Comparison of ENCODE assay signal across 16 cellular contexts in the genomic region with DNA sequence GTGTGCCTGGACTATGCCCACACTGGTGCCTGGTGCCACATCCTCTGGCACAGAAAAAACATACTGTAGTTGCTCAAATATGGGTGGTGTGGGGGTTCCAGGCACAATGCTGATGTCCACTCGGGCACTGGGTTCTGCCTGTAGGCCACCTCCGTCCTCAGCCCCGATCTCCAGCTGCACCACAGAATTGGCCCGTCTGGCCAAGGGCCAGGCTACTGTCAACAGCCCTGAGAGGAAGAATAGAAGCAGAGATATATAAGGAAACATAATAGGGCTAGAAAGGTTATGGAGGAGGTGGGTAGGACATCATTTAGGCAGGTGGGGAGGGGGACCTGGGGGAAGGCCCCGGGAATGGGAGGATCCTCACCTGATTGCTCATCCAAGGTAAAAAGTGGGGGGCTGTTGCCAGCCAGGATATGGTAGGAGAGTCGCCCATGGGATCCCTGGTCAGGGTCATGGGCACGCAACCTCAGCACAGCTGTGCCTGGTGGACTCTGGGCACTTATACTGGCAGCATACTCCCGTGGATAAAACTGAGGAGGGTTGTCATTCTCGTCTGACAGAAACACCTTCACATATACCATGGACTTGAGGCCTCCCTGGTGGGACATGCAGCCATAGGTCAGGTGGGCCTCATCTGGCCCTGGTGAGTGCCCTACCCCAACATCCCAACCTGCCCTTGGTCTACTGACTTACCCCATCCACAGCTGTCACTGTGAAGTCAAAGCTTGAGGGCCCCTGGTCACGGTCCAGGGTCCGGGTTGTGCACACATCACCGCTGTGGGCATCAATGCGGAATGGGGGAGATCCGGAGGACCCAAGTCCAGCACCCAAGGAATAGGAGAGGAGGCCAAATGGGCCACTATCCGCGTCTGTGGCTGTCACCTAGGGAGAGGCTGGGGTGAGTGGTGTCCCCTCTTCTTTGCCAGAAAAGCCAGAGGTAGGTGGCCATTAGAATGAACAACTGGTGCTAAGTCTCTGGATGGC. TPM values are rescaled to one million over a fixed set of nuclear protein-coding genes. Genes with fewer than 3 reads are reported as not detected.
A peak's percentile ranks its signal among the peaks of the same experiment; 100 is the strongest.
DNase-seq lines count a peak whose midpoint lies in the region; ATAC-seq, FAIRE-seq and TF ChIP-seq lines count a peak whose summit lies in the region.
"Had no signal": no experiment of that assay in that cellular context is flagged by ENCODE, and none has a peak within 500 bp of the region (broad histone marks: within the 10 kb centered on the region; RNA-seq: fewer than 3 reads in every experiment).

No MANE protein-coding gene starts in this region.

- no peak for TF ChIP-seq CTCF in body of pancreas (IDR thresholded peaks at IDR 0.05)
- TF ChIP-seq CTCF in endothelial cell of umbilical vein (IDR thresholded peaks at IDR 0.05; ENCODE audit: extremely low read depth in 1 of 2, insufficient read depth in 1 of 2, low read depth in 1 of 2, low read length in 2 of 2) = no peak
- TF ChIP-seq CTCF in kidney (IDR thresholded peaks at IDR 0.05; ENCODE audit: borderline replicate concordance, extremely low read depth, insufficient read depth) = no peak
- TF ChIP-seq CTCF in testis (IDR thresholded peaks at IDR 0.05) = no peak

- peaks cover 2% of the 10 kb centered on the region for H3K79me2 ChIP-seq in endothelial cell of umbilical vein (ENCODE audit: control insufficient read depth, insufficient read depth, low read length)

- no peak overlapping the region for H3K4me3 Mint-ChIP-seq in CD4-positive, alpha-beta memory T cell
- H3K4me3 Mint-ChIP-seq: B cell; CD4-positive, alpha-beta T cell had no signal

- H3K27ac Mint-ChIP-seq in CD4-positive, alpha-beta memory T cell = peak overlapping the region in 1 of 7 donors; percentile 42
- H3K27ac Mint-ChIP-seq: B cell; CD4-positive, alpha-beta T cell had no signal

- H3K36me3 Mint-ChIP-seq in CD4-positive, alpha-beta memory T cell = peaks cover 0 to 5% of the 10 kb centered on the region in 2 donors

- TSS peak; percentile 21 for BruUV-seq in endothelial cell of umbilical vein (replicated peaks; lab: Mats Ljungman, UMichigan)

- DNase-seq in body of pancreas (peak in 1 of 4 donors; percentile 11), endothelial cell of umbilical vein (ENCODE audit: low read depth, low spot score) (no peak), kidney (peak; percentile 58), testis (no peak), NCI-H82 treated with DMSO at 0.1 percent for 48 hours (lab: John Stamatoyannopoulos, UW; ENCODE audit: unreplicated experiment) (no peak)
- DNase-seq in CD4-positive, alpha-beta memory T cell = no peak
- DNase-seq: CD4-positive, alpha-beta T cell; H7; NCI-H1105; NCI-H1694; NCI-H524 treated with DMSO at 0.1 percent for 48 hours; NK-92 treated with Interleukin-12 subunit alpha and Interleukin-12 subunit beta, amount 100 ng/mL, for 24 hours; OCI-M1; SJCRH30 had no signal

- H2AFZ ChIP-seq in endothelial cell of umbilical vein (ENCODE audit: low read depth, low read length) = no peak overlapping the region

- dilution Hi-C loops in endothelial cell of umbilical vein (cut with MboI; ENCODE audit: extremely low pct_ligation_motif_present, low sequenced_read_pairs) = no loop called here

- H3K36me3 ChIP-seq in body of pancreas (replicated peaks in 1 of 2; ENCODE audit: insufficient read depth in 1 of 2, low read depth in 2 of 2) (no peaks in the 10 kb centered on the region), endothelial cell of umbilical vein (ENCODE audit: control insufficient read depth in 2 of 2, extremely low read depth in 1 of 2, insufficient read depth in 2 of 2, low read length in 2 of 2) (peaks cover under 1 to 46% of the 10 kb centered on the region in 2 experiments), kidney (ENCODE audit: control insufficient read depth in 1 of 2, insufficient read depth in 2 of 2, low read length in 2 of 2) (no peaks in the 10 kb centered on the region), subcutaneous abdominal adipose tissue (ENCODE audit: control insufficient read depth in 5 of 5, insufficient read depth in 5 of 5, low read length in 5 of 5) (peaks cover 0 to 48% (median 44%) of the 10 kb centered on the region in 5 donors), testis (ENCODE audit: low read depth, missing control alignments) (no peaks in the 10 kb centered on the region)
- H3K36me3 ChIP-seq in CD4-positive, alpha-beta memory T cell (ENCODE audit: insufficient read depth, low read length) = no peaks in the 10 kb centered on the region
- H3K36me3 ChIP-seq: SJCRH30 had no signal

- TF ChIP-seq POLR2A in body of pancreas (IDR thresholded peaks at IDR 0.05) = no peak
- no peak for TF ChIP-seq POLR2A in endothelial cell of umbilical vein (IDR thresholded peaks at IDR 0.05; ENCODE audit: low read depth, low read length)
- TF ChIP-seq POLR2A in testis (IDR thresholded peaks at IDR 0.05) = no peak

- H3K27ac ChIP-seq in body of pancreas (peak overlapping the region in 3 of 4 donors; percentile 41 to 76 (median 69)), endothelial cell of umbilical vein (ENCODE audit: insufficient read depth, low read depth, low read length) (peak overlapping the region; percentile 9), kidney (ENCODE audit: low read depth in 2 of 2, low read length in 2 of 2) (no peak overlapping the region), subcutaneous abdominal adipose tissue (ENCODE audit: low read depth, low read length) (peak overlapping the region; percentile 65), testis (no peak overlapping the region)
- H3K27ac ChIP-seq in CD4-positive, alpha-beta memory T cell (ENCODE audit: low read depth, low read length) = no peak overlapping the region
- H3K27ac ChIP-seq: SJCRH30 had no signal

- peak; percentile 48 for FAIRE-seq in endothelial cell of umbilical vein (lab: Jason Lieb, UNC)
- no peak for FAIRE-seq in kidney (lab: Jason Lieb, UNC)

- H3K9ac ChIP-seq in endothelial cell of umbilical vein (replicated peaks; ENCODE audit: extremely low read depth, insufficient read depth, low read length) = no peak overlapping the region
- no peak overlapping the region for H3K9ac ChIP-seq in kidney (ENCODE audit: low read length in 2 of 2)
- no peak overlapping the region for H3K9ac ChIP-seq in subcutaneous abdominal adipose tissue (ENCODE audit: low read length in 5 of 5)

- H3K4me1 Mint-ChIP-seq in CD4-positive, alpha-beta memory T cell = no peaks in the 10 kb centered on the region

- H3K4me2 ChIP-seq in endothelial cell of umbilical vein (ENCODE audit: insufficient read depth, low read length) = no peak overlapping the region

- intact Hi-C loops in body of pancreas (cut with DNase I) (no loop called here), endothelial cell of umbilical vein (cut with micrococcal nuclease) (loop anchor here (2.0 kb wide), 1 partner anchor 17 kb away; no protein-coding TSS in a partner anchor), kidney (cut with DNase I) (no loop called here), testis (cut with DNase I; ENCODE audit: low total_unique reads) (no loop called here)
- intact Hi-C loops in CD4-positive, alpha-beta memory T cell (cut with micrococcal nuclease) = no loop called here

- H3K9me1 ChIP-seq in endothelial cell of umbilical vein (replicated peaks; ENCODE audit: control insufficient read depth, extremely low read depth, insufficient read depth, low read length) = no peaks in the 10 kb centered on the region

- CTCF ChIA-PET in endothelial cell of umbilical vein (lab: Charles Lee) = interaction anchor here (0.6 to 2.9 kb wide), 11 partner anchors 11 to 103 kb away, joined by 3 to 11 read pairs (median 3); partner anchors contain the start of gene TPP1
- CTCF ChIA-PET in CD4-positive, alpha-beta memory T cell (lab: Charles Lee; ENCODE audit: partially characterized antibody) = interaction anchor here (1.1 kb wide), 1 partner anchor 34 kb away, joined by 6 read pairs; no protein-coding TSS in a partner anchor

- no peaks in the 10 kb centered on the region for H3K27me3 Mint-ChIP-seq in CD4-positive, alpha-beta memory T cell
- H3K27me3 Mint-ChIP-seq: B cell; CD4-positive, alpha-beta T cell had no signal

- H3K4me3 ChIP-seq in body of pancreas = no peak overlapping the region
- no peak overlapping the region for H3K4me3 ChIP-seq in endothelial cell of umbilical vein (replicated peaks in 1 of 3; ENCODE audit: insufficient read depth in 1 of 3, low read depth in 1 of 3, low read length in 3 of 3)
- H3K4me3 ChIP-seq in kidney (ENCODE audit: low read length in 2 of 2) = no peak overlapping the region
- no peak overlapping the region for H3K4me3 ChIP-seq in subcutaneous abdominal adipose tissue (ENCODE audit: low read depth in 1 of 5, low read length in 5 of 5)
- H3K4me3 ChIP-seq in testis = no peak overlapping the region
- no peak overlapping the region for H3K4me3 ChIP-seq in CD4-positive, alpha-beta memory T cell (ENCODE audit: low read length in 2 of 2)
- H3K4me3 ChIP-seq: SJCRH30 had no signal

- H3K27me3 ChIP-seq in body of pancreas = no peaks in the 10 kb centered on the region
- H3K27me3 ChIP-seq in endothelial cell of umbilical vein (ENCODE audit: control insufficient read depth in 2 of 2, insufficient read depth in 2 of 2, low read length in 2 of 2) = no peaks in the 10 kb centered on the region
- H3K27me3 ChIP-seq in subcutaneous abdominal adipose tissue (ENCODE audit: control insufficient read depth in 5 of 5, insufficient read depth in 4 of 5, low read length in 5 of 5) = no peaks in the 10 kb centered on the region
- no peaks in the 10 kb centered on the region for H3K27me3 ChIP-seq in testis
- no peaks in the 10 kb centered on the region for H3K27me3 ChIP-seq in CD4-positive, alpha-beta memory T cell (ENCODE audit: insufficient read depth, low read length)
- H3K27me3 ChIP-seq: SJCRH30 had no signal

- no peak for ATAC-seq in body of pancreas

- H3K9me3 Mint-ChIP-seq in CD4-positive, alpha-beta memory T cell = no peaks in the 10 kb centered on the region
- H3K9me3 Mint-ChIP-seq: CD4-positive, alpha-beta T cell had no signal

- POLR2A ChIA-PET in endothelial cell of umbilical vein (lab: Charles Lee) = no interaction called here
- POLR2A ChIA-PET in CD4-positive, alpha-beta memory T cell (lab: Charles Lee; ENCODE audit: partially characterized antibody) = interaction anchor here (1.4 to 1.5 kb wide), 3 partner anchors 15 to 30 kb away, joined by 3 read pairs; partner anchors contain the start of gene TPP1

- no peaks in the 10 kb centered on the region for H3K9me3 ChIP-seq in body of pancreas
- H3K9me3 ChIP-seq in endothelial cell of umbilical vein (replicated peaks; ENCODE audit: control insufficient read depth, insufficient read depth, low read length) = no peaks in the 10 kb centered on the region
- no peaks in the 10 kb centered on the region for H3K9me3 ChIP-seq in kidney (ENCODE audit: control insufficient read depth in 1 of 2, low read length in 2 of 2)
- H3K9me3 ChIP-seq in subcutaneous abdominal adipose tissue (ENCODE audit: control insufficient read depth in 5 of 5, low read length in 5 of 5) = no peaks in the 10 kb centered on the region
- no peaks in the 10 kb centered on the region for H3K9me3 ChIP-seq in testis
- no peaks in the 10 kb centered on the region for H3K9me3 ChIP-seq in CD4-positive, alpha-beta memory T cell (ENCODE audit: control insufficient read depth in 1 of 2, low read length in 2 of 2)
- H3K9me3 ChIP-seq: SJCRH30 had no signal

- H4K20me1 ChIP-seq in endothelial cell of umbilical vein (replicated peaks; ENCODE audit: control insufficient read depth, extremely low read depth, insufficient read depth, low read length) = no peaks in the 10 kb centered on the region

- peaks cover 60% of the 10 kb centered on the region for H3K4me1 ChIP-seq in body of pancreas
- peaks cover 47% of the 10 kb centered on the region for H3K4me1 ChIP-seq in endothelial cell of umbilical vein (ENCODE audit: control insufficient read depth, extremely low read depth, insufficient read depth, low read length)
- H3K4me1 ChIP-seq in kidney (ENCODE audit: control insufficient read depth in 1 of 2, insufficient read depth in 1 of 2, low read depth in 1 of 2, low read length in 2 of 2) = peaks cover 12 to 23% of the 10 kb centered on the region in 2 donors
- H3K4me1 ChIP-seq in subcutaneous abdominal adipose tissue (ENCODE audit: control insufficient read depth in 5 of 5, insufficient read depth in 5 of 5, low read length in 5 of 5) = peaks cover 5 to 53% (median 28%) of the 10 kb centered on the region in 5 donors
- H3K4me1 ChIP-seq in testis = peaks cover 7% of the 10 kb centered on the region
- no peaks in the 10 kb centered on the region for H3K4me1 ChIP-seq in CD4-positive, alpha-beta memory T cell (ENCODE audit: insufficient read depth, low read length)

- 85 to 90% methylated on average over 9 to 16 of the region's 16 CpGs for WGBS in body of pancreas, 2 donors
- 93 to 94% methylated on average over 12 to 16 of the region's 16 CpGs for WGBS in testis, 2 donors

RNA-seq across cellular contexts. Expression of gene TPP1, which starts 14.5 kb away (rescaled TPM):
- total RNA-seq in body of pancreas = 10 to 100 TPM; 20.8 TPM
- total RNA-seq in endothelial cell of umbilical vein = 101 and 124 TPM in 2 replicates
- polyA plus RNA-seq in endothelial cell of umbilical vein = 219 and 224 TPM in 2 replicates
- 99.6 and 106 TPM in 2 replicates for polyA plus RNA-seq in endothelial cell of umbilical vein (2011; cell fraction: cytosol; rRNA removed)
- polyA plus RNA-seq in endothelial cell of umbilical vein (2011; cell fraction: nucleus; rRNA removed) = 233 and 244 TPM in 2 replicates
- polyA plus RNA-seq in endothelial cell of umbilical vein (2012) = 144 and 174 TPM in 2 replicates
- 171 and 223 TPM in 2 replicates for polyA minus RNA-seq in endothelial cell of umbilical vein
- polyA minus RNA-seq in endothelial cell of umbilical vein (2011; cell fraction: cytosol; rRNA and poly(A)+ RNA removed) = 50.7 TPM
- 61.0 and 85.1 TPM in 2 replicates for polyA minus RNA-seq in endothelial cell of umbilical vein (2011; cell fraction: nucleus; rRNA and poly(A)+ RNA removed)
- total RNA-seq in kidney = 84.2 TPM
- polyA plus RNA-seq in kidney (ENCODE audit: insufficient read depth, low read depth, low replicate concordance) = 115 TPM
- 100 to 1,000 TPM; 134 to 151 TPM for total RNA-seq in testis
- 60.9 TPM for polyA plus RNA-seq in testis (ENCODE audit: insufficient read depth, low read depth, low replicate concordance)
- total RNA-seq in CD4-positive, alpha-beta memory T cell = 100 to 1,000 TPM; 194 to 198 TPM
- 100 to 1,000 TPM; 103 to 144 TPM for polyA plus RNA-seq in CD4-positive, alpha-beta memory T cell

RNA-seq across cellular contexts. Expression of gene TAF10, which starts 21.7 kb away (rescaled TPM):
- 100 to 1,000 TPM; 115 to 215 TPM for total RNA-seq in body of pancreas
- total RNA-seq in endothelial cell of umbilical vein = 86.2 and 105 TPM in 2 replicates
- 149 and 208 TPM in 2 replicates for polyA plus RNA-seq in endothelial cell of umbilical vein
- polyA plus RNA-seq in endothelial cell of umbilical vein (2011; cell fraction: cytosol; rRNA removed) = 153 and 155 TPM in 2 replicates
- polyA plus RNA-seq in endothelial cell of umbilical vein (2011; cell fraction: nucleus; rRNA removed) = 91.4 and 134 TPM in 2 replicates
- polyA plus RNA-seq in endothelial cell of umbilical vein (2012) = 213 and 235 TPM in 2 replicates
- polyA minus RNA-seq in endothelial cell of umbilical vein = 80.6 and 94.6 TPM in 2 replicates
- 63.8 TPM for polyA minus RNA-seq in endothelial cell of umbilical vein (2011; cell fraction: cytosol; rRNA and poly(A)+ RNA removed)
- 21.2 and 22.1 TPM in 2 replicates for polyA minus RNA-seq in endothelial cell of umbilical vein (2011; cell fraction: nucleus; rRNA and poly(A)+ RNA removed)
- 136 TPM for total RNA-seq in kidney
- 250 TPM for polyA plus RNA-seq in kidney (ENCODE audit: insufficient read depth, low read depth, low replicate concordance)
- 100 to 1,000 TPM; 123 to 210 TPM for total RNA-seq in testis
- 389 TPM for polyA plus RNA-seq in testis (ENCODE audit: insufficient read depth, low read depth, low replicate concordance)
- total RNA-seq in CD4-positive, alpha-beta memory T cell = 100 to 1,000 TPM; 116 to 120 TPM
- polyA plus RNA-seq in CD4-positive, alpha-beta memory T cell = 100 to 1,000 TPM; 171 to 367 TPM

RNA-seq across cellular contexts. Expression of gene DCHS1, which starts 21.9 kb away (rescaled TPM):
- total RNA-seq in body of pancreas = 10 to 100 TPM in 1 of 2 donors, 1 to 10 TPM in 1; 6.0 to 10.9 TPM
- total RNA-seq in endothelial cell of umbilical vein = 73.0 and 73.1 TPM in 2 replicates
- polyA plus RNA-seq in endothelial cell of umbilical vein = 56.2 and 64.2 TPM in 2 replicates
- polyA plus RNA-seq in endothelial cell of umbilical vein (2011; cell fraction: cytosol; rRNA removed) = 31.1 and 35.9 TPM in 2 replicates
- 89.5 and 105 TPM in 2 replicates for polyA plus RNA-seq in endothelial cell of umbilical vein (2011; cell fraction: nucleus; rRNA removed)
- 52.6 and 58.4 TPM in 2 replicates for polyA plus RNA-seq in endothelial cell of umbilical vein (2012)
- polyA minus RNA-seq in endothelial cell of umbilical vein = 125 and 133 TPM in 2 replicates
- not detected for polyA minus RNA-seq in endothelial cell of umbilical vein (2011; cell fraction: cytosol; rRNA and poly(A)+ RNA removed)
- polyA minus RNA-seq in endothelial cell of umbilical vein (2011; cell fraction: nucleus; rRNA and poly(A)+ RNA removed) = 59.4 and 70.9 TPM in 2 replicates
- 17.0 TPM for total RNA-seq in kidney
- 2.4 TPM for polyA plus RNA-seq in kidney (ENCODE audit: insufficient read depth, low read depth, low replicate concordance)
- total RNA-seq in testis = 1 to 10 TPM; 7.1 to 8.8 TPM
- polyA plus RNA-seq in testis (ENCODE audit: insufficient read depth, low read depth, low replicate concordance) = 14.2 TPM
- 1 to 10 TPM; 6.4 to 6.7 TPM for total RNA-seq in CD4-positive, alpha-beta memory T cell
- polyA plus RNA-seq in CD4-positive, alpha-beta memory T cell = 1 to 10 TPM in 1 of 2 donors, under 1 TPM in 1; 0.47 to 2.5 TPM

RNA-seq across cellular contexts. Expression of gene ILK, which starts 30.1 kb away (rescaled TPM):
- total RNA-seq in body of pancreas (100 to 1,000 TPM in 1 of 2 donors, 10 to 100 TPM in 1; 82.8 to 137 TPM), endothelial cell of umbilical vein (221 and 233 TPM in 2 replicates), kidney (170 TPM), testis (100 to 1,000 TPM in 1 of 2 donors, 10 to 100 TPM in 1; 79.1 to 109 TPM)
- polyA plus RNA-seq in endothelial cell of umbilical vein (296 and 299 TPM in 2 replicates), kidney (ENCODE audit: insufficient read depth, low read depth, low replicate concordance) (149 TPM), testis (ENCODE audit: insufficient read depth, low read depth, low replicate concordance) (122 TPM)
- polyA plus RNA-seq in endothelial cell of umbilical vein (2011; cell fraction: cytosol; rRNA removed) = 264 and 294 TPM in 2 replicates
- polyA plus RNA-seq in endothelial cell of umbilical vein (2011; cell fraction: nucleus; rRNA removed) = 453 and 501 TPM in 2 replicates
- 152 and 160 TPM in 2 replicates for polyA plus RNA-seq in endothelial cell of umbilical vein (2012)
- 221 and 253 TPM in 2 replicates for polyA minus RNA-seq in endothelial cell of umbilical vein
- 85.9 TPM for polyA minus RNA-seq in endothelial cell of umbilical vein (2011; cell fraction: cytosol; rRNA and poly(A)+ RNA removed)
- 81.1 and 90.3 TPM in 2 replicates for polyA minus RNA-seq in endothelial cell of umbilical vein (2011; cell fraction: nucleus; rRNA and poly(A)+ RNA removed)
- 100 to 1,000 TPM; 131 to 132 TPM for total RNA-seq in CD4-positive, alpha-beta memory T cell
- 100 to 1,000 TPM; 121 to 129 TPM for polyA plus RNA-seq in CD4-positive, alpha-beta memory T cell

RNA-seq across cellular contexts. Expression of gene RRP8, which starts 30.3 kb away (rescaled TPM):
- total RNA-seq in body of pancreas (1 to 10 TPM; 5.4 to 8.9 TPM), endothelial cell of umbilical vein (19.4 and 23.3 TPM in 2 replicates), kidney (23.4 TPM), testis (10 to 100 TPM; 17.5 to 18.5 TPM)
- polyA plus RNA-seq in endothelial cell of umbilical vein (6.4 and 7.2 TPM in 2 replicates), kidney (ENCODE audit: insufficient read depth, low read depth, low replicate concordance) (29.8 TPM), testis (ENCODE audit: insufficient read depth, low read depth, low replicate concordance) (29.6 TPM)
- polyA plus RNA-seq in endothelial cell of umbilical vein (2011; cell fraction: cytosol; rRNA removed) = 10.6 and 12.4 TPM in 2 replicates
- 19.6 and 20.2 TPM in 2 replicates for polyA plus RNA-seq in endothelial cell of umbilical vein (2011; cell fraction: nucleus; rRNA removed)
- polyA plus RNA-seq in endothelial cell of umbilical vein (2012) = 14.6 and 18.5 TPM in 2 replicates
- 8.9 and 14.9 TPM in 2 replicates for polyA minus RNA-seq in endothelial cell of umbilical vein
- 11.8 TPM for polyA minus RNA-seq in endothelial cell of umbilical vein (2011; cell fraction: cytosol; rRNA and poly(A)+ RNA removed)
- polyA minus RNA-seq in endothelial cell of umbilical vein (2011; cell fraction: nucleus; rRNA and poly(A)+ RNA removed) = 15.7 and 17.2 TPM in 2 replicates
- 10 to 100 TPM; 29.9 to 36.0 TPM for total RNA-seq in CD4-positive, alpha-beta memory T cell
- 10 to 100 TPM; 19.5 to 28.4 TPM for polyA plus RNA-seq in CD4-positive, alpha-beta memory T cell

Comparison
In these comparisons a context has a peak if more than half of its experiments do, and no peak if none do; other contexts are left out.
1. H3K27ac ChIP-seq: peak in body of pancreas (3 of 4), endothelial cell of umbilical vein (single experiment) and subcutaneous abdominal adipose tissue (single experiment); none in kidney (0 of 2), testis (0 of 2) and CD4-positive, alpha-beta memory T cell (single experiment).